14 cellular contexts compared by ENCODE assay signal in the genomic region with DNA sequence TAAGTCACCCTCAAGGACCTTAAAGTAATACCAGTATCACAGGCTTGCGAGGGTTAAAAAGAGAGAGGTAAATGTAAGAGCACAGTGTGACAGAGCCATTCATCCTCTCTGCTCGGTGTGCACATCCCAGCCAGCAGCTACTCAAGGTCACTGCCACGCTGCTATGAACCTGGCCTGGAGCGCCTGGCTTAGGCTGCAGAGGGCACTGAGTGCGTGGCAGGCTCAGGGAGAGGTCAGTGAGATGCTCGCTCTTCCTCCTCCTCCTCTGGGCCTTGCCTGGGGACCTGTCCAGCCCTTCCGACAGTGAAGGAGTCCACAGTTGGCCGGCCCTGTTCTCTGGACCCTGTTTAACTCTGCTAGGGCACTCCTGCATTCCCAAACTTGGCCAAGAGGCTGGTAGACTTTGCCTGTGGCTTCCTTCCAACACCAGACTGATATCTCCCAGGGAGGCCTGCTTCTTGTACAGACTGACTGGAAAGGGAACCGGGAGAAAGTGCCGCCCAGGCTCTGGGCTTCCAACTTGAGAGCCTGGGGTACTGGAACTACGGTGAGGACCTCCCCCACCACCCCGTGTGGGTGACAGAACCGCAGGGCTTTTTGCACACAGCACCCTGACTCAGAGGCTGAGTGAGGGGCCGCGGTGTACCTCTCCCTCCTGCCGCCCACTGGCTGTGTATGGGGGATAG.
DNase-seq lines count a peak whose midpoint lies in the region; ATAC-seq and TF ChIP-seq lines count a peak whose summit lies in the region.
"Had no signal": no experiment of that assay in that cellular context is flagged by ENCODE, and none has a peak within 500 bp of the region (broad histone marks: within the 10 kb centered on the region; RNA-seq: fewer than 3 reads in every experiment).

No MANE protein-coding gene starts in this region.

- no peak for TF ChIP-seq CTCF in Panc1 (IDR thresholded peaks at IDR 0.05)
- no peak for TF ChIP-seq CTCF in endothelial cell (IDR thresholded peaks at IDR 0.05; ENCODE audit: unreplicated experiment)
- no peak for TF ChIP-seq CTCF in tibial nerve (IDR thresholded peaks at IDR 0.05)

- H3K36me3 ChIP-seq in Panc1 (ENCODE audit: control insufficient read depth, insufficient read depth, low read length): peaks cover 4% of the 10 kb centered on the region; the same call in 1 of the 2 replicates
- H3K36me3 ChIP-seq in tibial nerve: peaks cover 0 to 99% (median 0%) of the 10 kb centered on the region in 3 donors

- H3K9me3 Mint-ChIP-seq in endothelial cell (ENCODE audit: unreplicated experiment): no peaks in the 10 kb centered on the region
- no peaks in the 10 kb centered on the region for H3K9me3 Mint-ChIP-seq in stimulated activated effector memory CD8-positive, alpha-beta T cell treated with anti-CD3 and anti-CD28 coated beads, Interleukin-12 subunit alpha, Interleukin-12 subunit beta, amount 100 ng/mL, for 72 hours
- H3K9me3 Mint-ChIP-seq: activated CD4-positive, alpha-beta T cell treated with anti-CD3 and anti-CD28 coated beads, Interleukin-2, amount 10 ng/mL, durations not matched to agents 7 days and 5 days; memory B cell; T-helper 1 cell treated with Interleukin-12 subunit alpha and Interleukin-12 subunit beta and Interleukin-4 antibody, amounts not matched to agents 30 μg/mL and 1 μg/mL, for 36 hours had no signal

- H3K27me3 ChIP-seq in Panc1 (ENCODE audit: control insufficient read depth, insufficient read depth, low read length): no peaks in the 10 kb centered on the region
- H3K27me3 ChIP-seq in tibial nerve: no peaks in the 10 kb centered on the region
- H3K27me3 ChIP-seq: hepatocyte had no signal

- POLR2A ChIA-PET in Panc1 (lab: Charles Lee): no interaction called here

- TF ChIP-seq EP300 in tibial nerve (IDR thresholded peaks at IDR 0.05): no peak

- intact Hi-C loops in Panc1 (cut with micrococcal nuclease; ENCODE audit: unreplicated experiment): no loop called here

- H3K27me3 Mint-ChIP-seq in endothelial cell (ENCODE audit: unreplicated experiment): peaks cover 3% of the 10 kb centered on the region
- H3K27me3 Mint-ChIP-seq: activated CD4-positive, alpha-beta T cell treated with anti-CD3 and anti-CD28 coated beads, Interleukin-2, amount 10 ng/mL, durations not matched to agents 7 days and 5 days; memory B cell had no signal

- DNase-seq in Panc1 (ENCODE audit: low read depth, low spot score): no peak
- DNase-seq in endothelial cell (ENCODE audit: low spot score): no peak
- DNase-seq in medulla oblongata (ENCODE audit: extremely low spot score): peak; percentile 27
- no peak for DNase-seq in stimulated activated effector memory CD8-positive, alpha-beta T cell treated with anti-CD3 and anti-CD28 coated beads, Interleukin-12 subunit alpha, Interleukin-12 subunit beta, amount 100 ng/mL, for 72 hours (ENCODE audit: low spot score in 2 of 2)
- no peak for DNase-seq in kidney tubule cell (ENCODE audit: low spot score)
- DNase-seq in tibial nerve (ENCODE audit: low spot score in 2 of 2): no peak
- DNase-seq: activated CD4-positive, alpha-beta T cell treated with anti-CD3 and anti-CD28 coated beads, Interleukin-2, amount 10 ng/mL, durations not matched to agents 7 days and 5 days; NCI-H2227 treated with DMSO at 0.1 percent for 48 hours; stimulated activated naive CD8-positive, alpha-beta T cell treated with anti-CD3 and anti-CD28 coated beads, Interleukin-15, Interleukin-2, amounts not matched to agents 100 U/mL and 50 U/mL, for 24 hours had no signal

- H3K27ac ChIP-seq in Panc1 (ENCODE audit: low read length) (no peak overlapping the region), tibial nerve (peak overlapping the region in 2 of 4 donors; percentile 30 to 66)
- H3K27ac ChIP-seq: hepatocyte had no signal

- WGBS in tibial nerve, 2 donors: 55 to 65% methylated on average over 13 of the region's 16 CpGs

- no peaks in the 10 kb centered on the region for H3K9me3 ChIP-seq in Panc1 (ENCODE audit: control insufficient read depth, insufficient read depth, low read depth, low read length)
- H3K9me3 ChIP-seq in tibial nerve: no peaks in the 10 kb centered on the region

- BruUV-seq in Panc1 (replicated peaks; lab: Mats Ljungman, UMichigan): no TSS peak

- peak overlapping the region; percentile 71 for H3K4me3 Mint-ChIP-seq in endothelial cell (ENCODE audit: unreplicated experiment)
- no peak overlapping the region for H3K4me3 Mint-ChIP-seq in stimulated activated effector memory CD8-positive, alpha-beta T cell treated with anti-CD3 and anti-CD28 coated beads, Interleukin-12 subunit alpha, Interleukin-12 subunit beta, amount 100 ng/mL, for 72 hours
- H3K4me3 Mint-ChIP-seq: activated CD4-positive, alpha-beta T cell treated with anti-CD3 and anti-CD28 coated beads, Interleukin-2, amount 10 ng/mL, durations not matched to agents 7 days and 5 days; memory B cell; T-helper 1 cell treated with Interleukin-12 subunit alpha and Interleukin-12 subunit beta and Interleukin-4 antibody, amounts not matched to agents 30 μg/mL and 1 μg/mL, for 36 hours had no signal

- no peak overlapping the region for H3K4me3 ChIP-seq in Panc1 (ENCODE audit: low read depth in 2 of 2, low read length in 2 of 2)
- H3K4me3 ChIP-seq in tibial nerve: no peak overlapping the region
- H3K4me3 ChIP-seq: hepatocyte had no signal

- in situ Hi-C loops in Panc1 (cut with HindIII; ENCODE audit: low pct_unique_long_range_greater_than_20kb, low sequenced_read_pairs): no loop called here

- peaks cover 55% of the 10 kb centered on the region for H3K36me3 Mint-ChIP-seq in endothelial cell (ENCODE audit: low read depth, unreplicated experiment)
- peaks cover 97% of the 10 kb centered on the region for H3K36me3 Mint-ChIP-seq in stimulated activated effector memory CD8-positive, alpha-beta T cell treated with anti-CD3 and anti-CD28 coated beads, Interleukin-12 subunit alpha, Interleukin-12 subunit beta, amount 100 ng/mL, for 72 hours

- CTCF ChIA-PET in Panc1 (lab: Charles Lee): interaction anchor here (0.6 kb wide), 2 partner anchors 47 to 201 kb away, joined by 4 to 5 read pairs; no protein-coding TSS in a partner anchor

- peak; percentile 60 for ATAC-seq in Panc1
- no peak for ATAC-seq in stimulated activated effector memory CD8-positive, alpha-beta T cell treated with anti-CD3 and anti-CD28 coated beads, Interleukin-12 subunit alpha, Interleukin-12 subunit beta, amount 100 ng/mL, for 72 hours
- no peak for ATAC-seq in GM19455 (IDR thresholded peaks at IDR 0.05; ENCODE audit: unreplicated experiment)
- no peak for ATAC-seq in GM18873 (IDR thresholded peaks at IDR 0.05; ENCODE audit: low FRiP score, unreplicated experiment)
- ATAC-seq: stimulated activated naive CD8-positive, alpha-beta T cell treated with anti-CD3 and anti-CD28 coated beads, Interleukin-15, Interleukin-2, amounts not matched to agents 100 U/mL and 50 U/mL, for 24 hours had no signal

- H3K4me1 ChIP-seq in Panc1 (ENCODE audit: control insufficient read depth, insufficient read depth, low read length) (no peaks in the 10 kb centered on the region), tibial nerve (peaks cover 0 to 8% (median 0%) of the 10 kb centered on the region in 4 donors)

- no peak for TF ChIP-seq POLR2A in tibial nerve (IDR thresholded peaks at IDR 0.05)

- peaks cover under 1% of the 10 kb centered on the region for H3K4me1 Mint-ChIP-seq in endothelial cell (ENCODE audit: unreplicated experiment)
- peaks cover 8% of the 10 kb centered on the region for H3K4me1 Mint-ChIP-seq in stimulated activated effector memory CD8-positive, alpha-beta T cell treated with anti-CD3 and anti-CD28 coated beads, Interleukin-12 subunit alpha, Interleukin-12 subunit beta, amount 100 ng/mL, for 72 hours
- H3K4me1 Mint-ChIP-seq: activated CD4-positive, alpha-beta T cell treated with anti-CD3 and anti-CD28 coated beads, Interleukin-2, amount 10 ng/mL, durations not matched to agents 7 days and 5 days; memory B cell had no signal

- no peak overlapping the region for H3K27ac Mint-ChIP-seq in endothelial cell (ENCODE audit: unreplicated experiment)
- peak overlapping the region; percentile 77 for H3K27ac Mint-ChIP-seq in stimulated activated effector memory CD8-positive, alpha-beta T cell treated with anti-CD3 and anti-CD28 coated beads, Interleukin-12 subunit alpha, Interleukin-12 subunit beta, amount 100 ng/mL, for 72 hours
- H3K27ac Mint-ChIP-seq: activated CD4-positive, alpha-beta T cell treated with anti-CD3 and anti-CD28 coated beads, Interleukin-2, amount 10 ng/mL, durations not matched to agents 7 days and 5 days; memory B cell; T-helper 1 cell treated with Interleukin-12 subunit alpha and Interleukin-12 subunit beta and Interleukin-4 antibody, amounts not matched to agents 30 μg/mL and 1 μg/mL, for 36 hours had no signal
